ENCODE assay signal across 10 cellular contexts in genomic region chr1:108646265-108646660, GRCh38. TPM values are rescaled to one million over a fixed set of nuclear protein-coding genes. Genes with fewer than 3 reads are reported as not detected.
DNase-seq lines count a peak whose midpoint lies in the region; TF ChIP-seq lines count a peak whose summit lies in the region.
"Had no signal": no experiment of that assay in that cellular context is flagged by ENCODE, and none has a peak within 500 bp of the region (broad histone marks: within the 10 kb centered on the region; RNA-seq: fewer than 3 reads in every experiment).

No MANE protein-coding gene starts in this region.

- H2AFZ ChIP-seq in trophoblast cell (ENCODE audit: insufficient read depth, low read length, poor library complexity) = no peak overlapping the region

- peaks cover 0 to 4% of the 10 kb centered on the region in 2 donors for H3K9me3 ChIP-seq in CD4-positive, alpha-beta memory T cell (ENCODE audit: control insufficient read depth in 1 of 2, low read length in 2 of 2)
- H3K9me3 ChIP-seq in esophagus muscularis mucosa = no peaks in the 10 kb centered on the region
- H3K9me3 ChIP-seq in trophoblast cell (ENCODE audit: insufficient read depth, low read depth, low read length) = no peaks in the 10 kb centered on the region
- H3K9me3 ChIP-seq: tibial artery had no signal

- H3K9ac ChIP-seq in trophoblast cell (ENCODE audit: low read length) = no peak overlapping the region

- H3K27ac Mint-ChIP-seq in CD4-positive, alpha-beta memory T cell = peak overlapping the region; percentile 96 to 99 (median 99)
- H3K27ac Mint-ChIP-seq in activated CD4-positive, alpha-beta memory T cell treated with anti-CD3 and anti-CD28 coated beads for 36 hours = peak overlapping the region; percentile 95

- H3K9me3 Mint-ChIP-seq in CD4-positive, alpha-beta memory T cell = peaks cover 0 to 16% (median 7%) of the 10 kb centered on the region in 8 donors
- H3K9me3 Mint-ChIP-seq in activated CD4-positive, alpha-beta memory T cell treated with anti-CD3 and anti-CD28 coated beads for 36 hours = peaks cover 4% of the 10 kb centered on the region

- H3K4me1 Mint-ChIP-seq in CD4-positive, alpha-beta memory T cell = peaks cover 52 to 65% (median 58%) of the 10 kb centered on the region in 4 donors
- H3K4me1 Mint-ChIP-seq in activated CD4-positive, alpha-beta memory T cell treated with anti-CD3 and anti-CD28 coated beads for 36 hours (ENCODE audit: low read depth) = peaks cover 51% of the 10 kb centered on the region

- intact Hi-C loops in CD4-positive, alpha-beta memory T cell (cut with micrococcal nuclease) = loop anchor here (1.0 to 10.0 kb wide), 6 partner anchors 46 to 861 kb away; partner anchors contain the start of genes ELAPOR1, PRPF38B, SLC25A24 and STXBP3
- intact Hi-C loops in activated CD4-positive, alpha-beta memory T cell treated with anti-CD3 and anti-CD28 coated beads for 36 hours (cut with micrococcal nuclease) = loop anchor here (1.0 to 10.0 kb wide), 4 partner anchors 11 to 861 kb away; partner anchors contain the start of genes HENMT1 and PRPF38B
- intact Hi-C loops in esophagus muscularis mucosa (cut with DNase I) = no loop called here

- no peak for DNase-seq in CD4-positive, alpha-beta memory T cell
- no peak for DNase-seq in activated CD4-positive, alpha-beta memory T cell treated with anti-CD3 and anti-CD28 coated beads for 36 hours
- DNase-seq in esophagus muscularis mucosa (ENCODE audit: extremely low spot score) (no peak), trophoblast cell (no peak), NCI-H2107 (lab: John Stamatoyannopoulos, UW) (no peak), DMS114 treated with DMSO at 0.1 percent for 48 hours (lab: John Stamatoyannopoulos, UW; ENCODE audit: unreplicated experiment) (no peak), ACHN (no peak), medulla oblongata (ENCODE audit: extremely low spot score) (no peak)

- peak overlapping the region; percentile 75 for H4K8ac ChIP-seq in trophoblast cell (ENCODE audit: low read depth, low read length)

- WGBS in esophagus muscularis mucosa = 90% methylated on average over 4 of the region's 4 CpGs
- WGBS in trophoblast cell (ENCODE audit: extremely low coverage, insufficient coverage, insufficient read length) = no CpG with 5 or more reads among the region's 4 CpGs

- H3K36me3 Mint-ChIP-seq in CD4-positive, alpha-beta memory T cell = peaks cover 37 to 42% of the 10 kb centered on the region in 2 donors
- H3K36me3 Mint-ChIP-seq in activated CD4-positive, alpha-beta memory T cell treated with anti-CD3 and anti-CD28 coated beads for 36 hours = peaks cover 47% of the 10 kb centered on the region

- H3K36me3 ChIP-seq in CD4-positive, alpha-beta memory T cell (ENCODE audit: insufficient read depth, low read length) = no peaks in the 10 kb centered on the region
- H3K36me3 ChIP-seq in esophagus muscularis mucosa = no peaks in the 10 kb centered on the region
- no peaks in the 10 kb centered on the region for H3K36me3 ChIP-seq in trophoblast cell (ENCODE audit: control insufficient read depth in 1 of 2, insufficient read depth in 2 of 2, low read length in 2 of 2)

- peak overlapping the region in 1 of 2 donors; percentile 26 for H3K4me3 ChIP-seq in CD4-positive, alpha-beta memory T cell (ENCODE audit: low read length in 2 of 2)
- H3K4me3 ChIP-seq in esophagus muscularis mucosa (no peak overlapping the region), trophoblast cell (ENCODE audit: low read depth, low read length) (no peak overlapping the region)
- H3K4me3 ChIP-seq: tibial artery had no signal

- H3K4me3 Mint-ChIP-seq in CD4-positive, alpha-beta memory T cell = peak overlapping the region; percentile 62 to 88 (median 80)
- peak overlapping the region; percentile 64 for H3K4me3 Mint-ChIP-seq in activated CD4-positive, alpha-beta memory T cell treated with anti-CD3 and anti-CD28 coated beads for 36 hours

- H3K27me3 Mint-ChIP-seq in CD4-positive, alpha-beta memory T cell = no peaks in the 10 kb centered on the region
- no peaks in the 10 kb centered on the region for H3K27me3 Mint-ChIP-seq in activated CD4-positive, alpha-beta memory T cell treated with anti-CD3 and anti-CD28 coated beads for 36 hours

- in situ Hi-C loops in ACHN (cut with HindIII; ENCODE audit: low pct_ligation_motif_present, low pct_unique_long_range_greater_than_20kb, low sequenced_read_pairs) = no loop called here

- no peak overlapping the region for H3K14ac ChIP-seq in trophoblast cell (ENCODE audit: low read length)

- H3K79me1 ChIP-seq in trophoblast cell (ENCODE audit: low read length) = peaks cover 4% of the 10 kb centered on the region

- POLR2A ChIA-PET in CD4-positive, alpha-beta memory T cell (lab: Charles Lee; ENCODE audit: partially characterized antibody) = interaction anchor here (0.9 to 10.7 kb wide), 25 partner anchors 10 to 1693 kb away, joined by 3 to 536 read pairs (median 5); partner anchors contain the start of genes EEIG2, ELAPOR1, HENMT1 and PRPF38B
- POLR2A ChIA-PET in activated CD4-positive, alpha-beta memory T cell treated with anti-CD3 and anti-CD28 coated beads for 36 hours (lab: Charles Lee) = interaction anchor here (1.5 to 2.3 kb wide), 5 partner anchors 11 to 86 kb away, joined by 5 to 35 read pairs (median 10); partner anchors contain the start of genes EEIG2, HENMT1 and PRPF38B

- H2BK120ac ChIP-seq in trophoblast cell (ENCODE audit: insufficient read depth, low read length, poor library complexity) = no peak overlapping the region

- no peak for TF ChIP-seq POLR2A in esophagus muscularis mucosa (IDR thresholded peaks at IDR 0.05; ENCODE audit: low read depth)

- TF ChIP-seq CTCF in esophagus muscularis mucosa (IDR thresholded peaks at IDR 0.05) = no peak

- no peaks in the 10 kb centered on the region for H3K79me2 ChIP-seq in trophoblast cell (ENCODE audit: control insufficient read depth, insufficient read depth, low read length, poor library complexity)

- H3K23ac ChIP-seq in trophoblast cell (ENCODE audit: low read length) = no peak overlapping the region

- H2AK5ac ChIP-seq in trophoblast cell (ENCODE audit: low read length) = no peak overlapping the region

- TF ChIP-seq EP300 in esophagus muscularis mucosa (IDR thresholded peaks at IDR 0.05) = no peak

- peak overlapping the region; percentile 56 for H2BK12ac ChIP-seq in trophoblast cell (ENCODE audit: low read length)

- no peaks in the 10 kb centered on the region for H3K27me3 ChIP-seq in CD4-positive, alpha-beta memory T cell (ENCODE audit: insufficient read depth, low read length)
- H3K27me3 ChIP-seq in esophagus muscularis mucosa = no peaks in the 10 kb centered on the region
- H3K27me3 ChIP-seq in trophoblast cell (ENCODE audit: insufficient read depth, low read length) = no peaks in the 10 kb centered on the region
- H3K27me3 ChIP-seq: tibial artery had no signal

- CTCF ChIA-PET in CD4-positive, alpha-beta memory T cell (lab: Charles Lee; ENCODE audit: partially characterized antibody) = interaction anchor here (0.7 to 5.6 kb wide), 9 partner anchors 14 to 150 kb away, joined by 3 to 153 read pairs (median 38); partner anchors contain the start of genes EEIG2, HENMT1 and PRPF38B
- CTCF ChIA-PET in activated CD4-positive, alpha-beta memory T cell treated with anti-CD3 and anti-CD28 coated beads for 36 hours (lab: Charles Lee) = interaction anchor here (1.0 to 5.5 kb wide), 9 partner anchors 11 to 292 kb away, joined by 3 to 102 read pairs (median 6); partner anchors contain the start of genes EEIG2, HENMT1 and PRPF38B

- no peak overlapping the region for H3K4ac ChIP-seq in trophoblast cell (ENCODE audit: low read depth, low read length)

- peak overlapping the region; percentile 58 for H4K91ac ChIP-seq in trophoblast cell (ENCODE audit: low read depth, low read length)

- H3K4me2 ChIP-seq in trophoblast cell (ENCODE audit: low read length) = no peak overlapping the region

- H4K12ac ChIP-seq in trophoblast cell (ENCODE audit: low read depth, low read length) = no peak overlapping the region

- no peak overlapping the region for H3K18ac ChIP-seq in trophoblast cell (ENCODE audit: low read length)

- peaks cover 56% of the 10 kb centered on the region for H3K4me1 ChIP-seq in CD4-positive, alpha-beta memory T cell (ENCODE audit: insufficient read depth, low read length)
- H3K4me1 ChIP-seq in esophagus muscularis mucosa (no peaks in the 10 kb centered on the region), trophoblast cell (ENCODE audit: control insufficient read depth in 1 of 2, insufficient read depth in 2 of 2, low read length in 2 of 2) (peaks cover 6 to 8% of the 10 kb centered on the region in 2 experiments)
- H3K4me1 ChIP-seq: tibial artery had no signal

- H3K27ac ChIP-seq in CD4-positive, alpha-beta memory T cell (ENCODE audit: low read depth, low read length) = peak overlapping the region; percentile 57
- H3K27ac ChIP-seq in esophagus muscularis mucosa (replicated peaks in 1 of 4) = peak overlapping the region; percentile 25 to 57 (median 52)
- no peak overlapping the region for H3K27ac ChIP-seq in trophoblast cell (ENCODE audit: low read depth, low read length)
- H3K27ac ChIP-seq: tibial artery had no signal

- H2BK5ac ChIP-seq in trophoblast cell (ENCODE audit: low read depth, low read length, poor library complexity) = no peak overlapping the region

RNA-seq across cellular contexts. Expression of gene HENMT1, which starts 14.6 kb away (rescaled TPM):
- total RNA-seq in CD4-positive, alpha-beta memory T cell = 10 to 100 TPM; 19.1 to 19.3 TPM
- 10 to 100 TPM; 33.4 to 33.9 TPM for polyA plus RNA-seq in CD4-positive, alpha-beta memory T cell
- total RNA-seq in activated CD4-positive, alpha-beta memory T cell treated with anti-CD3 and anti-CD28 coated beads for 36 hours = 10 to 100 TPM; 25.6 to 25.8 TPM
- total RNA-seq in esophagus muscularis mucosa = 1 to 10 TPM in 3 of 4 donors, under 1 TPM in 1; 0.83 to 3.8 (median 2.3) TPM
- polyA plus RNA-seq in trophoblast cell (2013) = 2.0 and 2.1 TPM in 2 replicates
- total RNA-seq: M059J had no signal

RNA-seq across cellular contexts. Expression of gene PRPF38B, which starts 45.8 kb away (rescaled TPM):
- total RNA-seq in CD4-positive, alpha-beta memory T cell = 100 to 1,000 TPM; 124 to 126 TPM
- polyA plus RNA-seq in CD4-positive, alpha-beta memory T cell = 10 to 100 TPM; 11.9 to 35.8 TPM
- 10 to 100 TPM; 57.0 to 63.5 TPM for total RNA-seq in activated CD4-positive, alpha-beta memory T cell treated with anti-CD3 and anti-CD28 coated beads for 36 hours
- 10 to 100 TPM; 15.9 to 32.4 (median 16.9) TPM for total RNA-seq in esophagus muscularis mucosa
- polyA plus RNA-seq in trophoblast cell (2013) = 38.3 and 40.0 TPM in 2 replicates

Comparison
In these comparisons a context has a peak if more than half of its experiments do, and no peak if none do; other contexts are left out.
1. RNA of gene HENMT1, which starts 14.6 kb away (total RNA-seq): 25.6 to 25.8 TPM in activated CD4-positive, alpha-beta memory T cell treated with anti-CD3 and anti-CD28 coated beads for 36 hours and 19.1 to 19.3 TPM in CD4-positive, alpha-beta memory T cell; 0.83 to 3.8 TPM in esophagus muscularis mucosa; every median in the first group is over 4 times any median in the second.